In the genomic region with DNA sequence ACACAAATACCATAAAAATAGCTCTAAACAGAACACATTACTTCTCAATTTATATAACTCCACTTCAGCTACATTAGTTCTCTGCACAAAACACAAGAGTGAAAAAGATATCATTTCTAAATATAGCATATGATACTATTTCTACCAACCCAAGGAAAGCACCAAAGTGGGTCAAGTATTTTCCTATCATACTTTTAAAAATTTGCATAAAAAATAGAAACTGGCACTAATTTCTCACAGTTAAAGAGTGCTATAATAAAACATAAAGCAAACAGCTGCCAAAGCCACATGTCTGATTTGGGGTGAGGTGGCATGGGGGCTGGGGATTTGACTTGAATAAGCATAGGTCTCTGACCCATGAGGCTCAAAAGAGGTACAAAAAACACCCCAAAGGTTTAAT, we compare ENCODE assay signal across 23 cellular contexts.
A peak's percentile ranks its signal among the peaks of the same experiment; 100 is the strongest.
DNase-seq lines count a peak whose midpoint lies in the region; ATAC-seq, FAIRE-seq and TF ChIP-seq lines count a peak whose summit lies in the region.
"Had no signal": no experiment of that assay in that cellular context is flagged by ENCODE, and none has a peak within 500 bp of the region (broad histone marks: within the 10 kb centered on the region; RNA-seq: fewer than 3 reads in every experiment).

No MANE protein-coding gene starts in this region.

- H3K4me1 ChIP-seq in pancreas, result no peaks in the 10 kb centered on the region
- H3K4me1 ChIP-seq: BE2C, breast epithelium, vagina had no signal

- no peaks in the 10 kb centered on the region for H3K36me3 ChIP-seq in pancreas
- H3K36me3 ChIP-seq: breast epithelium had no signal

- H3K27ac Mint-ChIP-seq in activated naive CD8-positive, alpha-beta T cell treated with anti-CD3 and anti-CD28 coated beads, Interleukin-2, amount 50 U/mL, for 24 hours, result no peak overlapping the region
- H3K27ac Mint-ChIP-seq: activated naive CD8-positive, alpha-beta T cell treated with anti-CD3 and anti-CD28 coated beads for 36 hours; GM23338 had no signal

- no peaks in the 10 kb centered on the region for H3K27me3 ChIP-seq in pancreas
- H3K27me3 ChIP-seq: BE2C, breast epithelium, dorsolateral prefrontal cortex, esophagus muscularis mucosa, heart right ventricle, vagina had no signal

- no peak for TF ChIP-seq CTCF in pancreas (IDR thresholded peaks at IDR 0.05)

- no peaks in the 10 kb centered on the region for H3K9me3 Mint-ChIP-seq in activated naive CD8-positive, alpha-beta T cell treated with anti-CD3 and anti-CD28 coated beads, Interleukin-2, amount 50 U/mL, for 24 hours
- H3K9me3 Mint-ChIP-seq: activated naive CD8-positive, alpha-beta T cell treated with anti-CD3 and anti-CD28 coated beads for 36 hours; GM23338 had no signal

- peaks cover 53% of the 10 kb centered on the region for H3K36me3 Mint-ChIP-seq in activated naive CD8-positive, alpha-beta T cell treated with anti-CD3 and anti-CD28 coated beads, Interleukin-2, amount 50 U/mL, for 24 hours (ENCODE audit: low read depth)

- ATAC-seq in GM18868 (IDR thresholded peaks at IDR 0.05; ENCODE audit: unreplicated experiment) (peak; percentile 56), GM21786 (IDR thresholded peaks at IDR 0.05; ENCODE audit: unreplicated experiment) (peak; percentile 63), HG03354 (IDR thresholded peaks at IDR 0.05; ENCODE audit: poor library complexity, severe bottlenecking, unreplicated experiment) (peak; percentile 65), pancreas (no peak)
- no peak for ATAC-seq in activated naive CD8-positive, alpha-beta T cell treated with anti-CD3 and anti-CD28 coated beads, Interleukin-2, amount 50 U/mL, for 24 hours
- ATAC-seq: GM23338 had no signal

- H3K27me3 Mint-ChIP-seq in activated naive CD8-positive, alpha-beta T cell treated with anti-CD3 and anti-CD28 coated beads, Interleukin-2, amount 50 U/mL, for 24 hours, result no peaks in the 10 kb centered on the region
- H3K27me3 Mint-ChIP-seq: activated naive CD8-positive, alpha-beta T cell treated with anti-CD3 and anti-CD28 coated beads for 36 hours had no signal

- H3K27ac ChIP-seq in pancreas, result no peak overlapping the region
- H3K27ac ChIP-seq: breast epithelium, dorsolateral prefrontal cortex, esophagus muscularis mucosa, heart right ventricle, vagina had no signal

- no peak for DNase-seq in pancreas
- no peak for DNase-seq in activated naive CD8-positive, alpha-beta T cell treated with anti-CD3 and anti-CD28 coated beads, Interleukin-2, amount 50 U/mL, for 24 hours
- no peak for DNase-seq in ecto neural progenitor cell (ENCODE audit: low spot score)
- no peak for DNase-seq in activated CD8-positive, alpha-beta memory T cell treated with anti-CD3 and anti-CD28 coated beads for 24 hours
- DNase-seq: activated naive CD8-positive, alpha-beta T cell treated with anti-CD3 and anti-CD28 coated beads for 36 hours; activated T-cell treated with anti-CD3 and anti-CD28 coated beads, Interleukin-2, amount 50 U/mL, for 48 hours; BE2C; DMS 273 treated with DMSO at 0.1 percent for 48 hours; dorsolateral prefrontal cortex; heart right ventricle; IMR-90; kidney; NCI-H1105 treated with DMSO at 0.1 percent for 48 hours; NCI-H2227 treated with DMSO at 0.1 percent for 48 hours; posterior cingulate gyrus; SIG-M5 had no signal

- no peaks in the 10 kb centered on the region for H3K9me3 ChIP-seq in pancreas
- H3K9me3 ChIP-seq: BE2C, breast epithelium, esophagus muscularis mucosa, heart right ventricle, vagina had no signal

- no peaks in the 10 kb centered on the region for H3K4me1 Mint-ChIP-seq in activated naive CD8-positive, alpha-beta T cell treated with anti-CD3 and anti-CD28 coated beads, Interleukin-2, amount 50 U/mL, for 24 hours
- H3K4me1 Mint-ChIP-seq: activated naive CD8-positive, alpha-beta T cell treated with anti-CD3 and anti-CD28 coated beads for 36 hours; GM23338 had no signal

- H3K4me3 Mint-ChIP-seq in activated naive CD8-positive, alpha-beta T cell treated with anti-CD3 and anti-CD28 coated beads, Interleukin-2, amount 50 U/mL, for 24 hours, result no peak overlapping the region
- H3K4me3 Mint-ChIP-seq: activated naive CD8-positive, alpha-beta T cell treated with anti-CD3 and anti-CD28 coated beads for 36 hours; GM23338 had no signal

- FAIRE-seq in pancreas (lab: Jason Lieb, UNC), result peak; percentile 9
- FAIRE-seq: kidney had no signal

- no peak overlapping the region for H3K4me3 ChIP-seq in pancreas
- H3K4me3 ChIP-seq: breast epithelium, dorsolateral prefrontal cortex, esophagus muscularis mucosa, GM23338, heart right ventricle, vagina had no signal

- intact Hi-C loops in pancreas (cut with DNase I), result no loop called here

Comparison
In these comparisons a context has a peak if more than half of its experiments do, and no peak if none do; other contexts are left out.
1. ATAC-seq: peak in GM18868 (single experiment), GM21786 (single experiment) and HG03354 (single experiment); none in pancreas (0 of 4) and activated naive CD8-positive, alpha-beta T cell treated with anti-CD3 and anti-CD28 coated beads, Interleukin-2, amount 50 U/mL, for 24 hours (single experiment).